Comparison of ENCODE assay signal across 11 cellular contexts in the genomic region with DNA sequence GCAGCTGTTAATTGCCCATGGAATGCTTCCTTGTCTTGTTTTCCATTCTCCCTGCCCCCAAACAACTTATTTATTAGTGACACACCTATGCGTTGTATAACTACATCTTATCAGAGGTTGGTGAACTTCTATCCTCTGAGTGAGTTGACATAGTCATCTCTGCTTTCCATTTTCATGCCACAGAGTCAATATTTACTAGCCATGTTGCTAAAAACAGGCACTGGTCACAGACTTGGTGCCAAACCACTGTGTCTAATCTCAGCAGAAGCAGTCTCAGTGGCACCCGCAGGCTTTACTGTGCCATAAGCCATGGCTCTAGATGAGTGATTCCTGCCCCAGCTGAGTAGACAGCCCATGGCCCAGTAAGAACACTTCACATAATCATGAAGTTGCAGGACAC. TPM values are rescaled to one million over a fixed set of nuclear protein-coding genes. Genes with fewer than 3 reads are reported as not detected.
A peak's percentile ranks its signal among the peaks of the same experiment; 100 is the strongest.
DNase-seq lines count a peak whose midpoint lies in the region; ATAC-seq and TF ChIP-seq lines count a peak whose summit lies in the region.
"Had no signal": no experiment of that assay in that cellular context is flagged by ENCODE, and none has a peak within 500 bp of the region (broad histone marks: within the 10 kb centered on the region; RNA-seq: fewer than 3 reads in every experiment).

No MANE protein-coding gene starts in this region.

- intact Hi-C loops in lower lobe of right lung (cut with DNase I): no loop called here

- H3K36me3 Mint-ChIP-seq in nephron progenitor cell (ENCODE audit: low read depth): peaks cover 9% of the 10 kb centered on the region
- peaks cover 8% of the 10 kb centered on the region for H3K36me3 Mint-ChIP-seq in osteocyte (ENCODE audit: unreplicated experiment)

- peaks cover 10% of the 10 kb centered on the region for H3K9me3 Mint-ChIP-seq in nephron progenitor cell
- no peaks in the 10 kb centered on the region for H3K9me3 Mint-ChIP-seq in osteocyte (ENCODE audit: unreplicated experiment)

- DNase-seq in COLO668 (lab: John Stamatoyannopoulos, UW; ENCODE audit: unreplicated experiment) (peak; percentile 60), RPMI7951 (ENCODE audit: low read depth) (peak; percentile 44), lower lobe of right lung (no peak), nephron progenitor cell (no peak), osteocyte (ENCODE audit: extremely low spot score, unreplicated experiment) (no peak), middle frontal gyrus (ENCODE audit: extremely low spot score, low spot score) (no peak), activated T-cell treated with anti-CD3 and anti-CD28 coated beads for 4 hours (no peak)
- DNase-seq: activated CD4-positive, alpha-beta T cell treated with anti-CD3 and anti-CD28 coated beads for 4 hours; activated naive CD4-positive, alpha-beta T cell treated with anti-CD3 and anti-CD28 coated beads for 36 hours had no signal

- no peaks in the 10 kb centered on the region for H3K27me3 ChIP-seq in lower lobe of right lung (ENCODE audit: low read depth)
- H3K27me3 ChIP-seq: BLaER1 had no signal

- peaks cover 7% of the 10 kb centered on the region for H3K36me3 ChIP-seq in lower lobe of right lung
- H3K36me3 ChIP-seq: BLaER1 had no signal

- H3K4me3 Mint-ChIP-seq in nephron progenitor cell (no peak overlapping the region), osteocyte (ENCODE audit: unreplicated experiment) (no peak overlapping the region)
- H3K4me3 Mint-ChIP-seq: activated naive CD4-positive, alpha-beta T cell treated with anti-CD3 and anti-CD28 coated beads for 36 hours had no signal

- H3K27me3 Mint-ChIP-seq in nephron progenitor cell (ENCODE audit: low read depth, poor library complexity) (peaks cover 19% of the 10 kb centered on the region), osteocyte (ENCODE audit: unreplicated experiment) (no peaks in the 10 kb centered on the region)

- no peak for TF ChIP-seq CTCF in lower lobe of right lung (IDR thresholded peaks at IDR 0.05)
- no peak for TF ChIP-seq CTCF in nephron progenitor cell (IDR thresholded peaks at IDR 0.05)
- TF ChIP-seq CTCF in osteocyte (IDR thresholded peaks at IDR 0.05): no peak

- H3K4me1 ChIP-seq in lower lobe of right lung: no peaks in the 10 kb centered on the region

- H3K4me1 Mint-ChIP-seq in nephron progenitor cell: peaks cover 13% of the 10 kb centered on the region
- H3K4me1 Mint-ChIP-seq in osteocyte (ENCODE audit: unreplicated experiment): peaks cover 17% of the 10 kb centered on the region

- H3K27ac Mint-ChIP-seq in nephron progenitor cell (no peak overlapping the region), osteocyte (ENCODE audit: unreplicated experiment) (no peak overlapping the region)
- H3K27ac Mint-ChIP-seq: activated naive CD4-positive, alpha-beta T cell treated with anti-CD3 and anti-CD28 coated beads for 36 hours had no signal

- ATAC-seq in HG02642 (IDR thresholded peaks at IDR 0.05; ENCODE audit: poor library complexity, unreplicated experiment) (peak; percentile 59), lower lobe of right lung (peak; percentile 84 to 88)

- H3K4me3 ChIP-seq in lower lobe of right lung: no peak overlapping the region
- H3K4me3 ChIP-seq: BLaER1 had no signal

- H3K9me3 ChIP-seq in lower lobe of right lung: no peaks in the 10 kb centered on the region

- peak overlapping the region; percentile 14 for H3K27ac ChIP-seq in lower lobe of right lung
- H3K27ac ChIP-seq: BLaER1 had no signal

RNA-seq across cellular contexts. Expression of a gene that starts 26.5 kb away (rescaled TPM):
- under 0.01 and 0.49 TPM in 2 replicates for total RNA-seq in RPMI7951 (2014; rRNA removed; shearing (Covaris generic))
- total RNA-seq in lower lobe of right lung (56.8 TPM), osteocyte (17.6 and 17.7 TPM in 2 replicates)

Comparison
In these comparisons a context has a peak if more than half of its experiments do, and no peak if none do; other contexts are left out.
1. DNase-seq: peak in COLO668 (single experiment) and RPMI7951 (single experiment); none in lower lobe of right lung (single experiment), nephron progenitor cell (single experiment), osteocyte (single experiment), middle frontal gyrus (single experiment) and activated T-cell treated with anti-CD3 and anti-CD28 coated beads for 4 hours (single experiment).
2. RNA of a gene that starts 26.5 kb away (total RNA-seq): 56.8 TPM in lower lobe of right lung (single experiment) and 17.6 to 17.7 TPM in osteocyte; under 0.01 to 0.49 TPM in RPMI7951; every median in the first group is over 10 times any median in the second.